Comparison of ENCODE assay signal across 26 cellular contexts in the genomic region with DNA sequence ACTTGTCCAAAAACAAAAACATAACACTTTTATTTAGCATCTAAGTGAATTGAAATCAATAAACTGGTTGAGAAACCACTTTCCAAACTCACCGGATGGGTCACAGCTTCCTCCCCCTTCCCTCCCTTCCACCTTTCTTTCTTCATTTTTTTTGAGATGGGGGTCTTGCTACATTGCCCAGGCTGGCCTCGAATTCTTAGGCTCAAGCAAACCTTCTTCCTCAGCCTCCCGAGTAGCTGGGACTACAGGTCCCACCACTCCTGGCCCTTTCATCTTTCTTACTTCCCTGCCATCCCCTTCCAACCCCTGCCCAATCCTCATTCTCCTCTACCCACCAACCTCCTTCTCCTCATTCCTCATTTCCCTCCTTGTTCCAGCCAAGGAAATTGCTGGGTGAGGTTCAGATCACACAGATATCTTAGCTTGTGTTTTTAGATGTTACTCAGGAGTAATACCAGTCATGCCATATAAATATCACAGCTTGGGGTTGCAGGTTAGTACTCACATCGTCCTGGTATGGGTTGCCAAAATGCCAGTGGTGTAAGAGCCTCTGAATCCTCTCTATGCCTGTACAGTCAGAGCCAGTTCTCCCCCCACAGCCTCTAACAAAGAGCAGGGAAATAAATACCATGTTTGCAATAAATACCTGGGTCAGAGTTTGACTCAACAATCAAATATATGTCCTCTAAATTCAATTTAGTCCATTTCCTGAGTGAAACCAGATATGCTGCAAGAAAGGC.
DNase-seq lines count a peak whose midpoint lies in the region; ATAC-seq and TF ChIP-seq lines count a peak whose summit lies in the region.
"Had no signal": no experiment of that assay in that cellular context is flagged by ENCODE, and none has a peak within 500 bp of the region (broad histone marks: within the 10 kb centered on the region; RNA-seq: fewer than 3 reads in every experiment).

No MANE protein-coding gene starts in this region.

- no peak overlapping the region for H3K4me3 ChIP-seq in PC-3 (ENCODE audit: low read length)
- H3K4me3 ChIP-seq in sigmoid colon, result no peak overlapping the region
- H3K4me3 ChIP-seq: mucosa of descending colon, ovary, right atrium auricular region, tibial artery had no signal

- peak; percentile 19 for DNase-seq in ELR (ENCODE audit: low read depth)
- peak; percentile 87 for DNase-seq in PC-3
- DNase-seq in sigmoid colon, result no peak
- DNase-seq in LoVo (ENCODE audit: low spot score), result no peak
- DNase-seq in stimulated activated CD4-positive, alpha-beta T cell treated with anti-CD3 and anti-CD28 coated beads, Interleukin-1b, Interleukin-23, amount 100 ng/mL, for 48 hours, result no peak
- DNase-seq: activated CD4-positive, alpha-beta T cell treated with anti-CD3 and anti-CD28 coated beads for 36 hours; activated CD8-positive, alpha-beta T cell treated with anti-CD3 and anti-CD28 coated beads, Interleukin-2, amount 10 ng/mL, durations not matched to agents 7 days and 5 days; activated naive CD4-positive, alpha-beta T cell treated with anti-CD3 and anti-CD28 coated beads, Interleukin-2, amount 10 ng/mL, durations not matched to agents 7 days and 5 days; amniotic stem cell; DND-41; effector CD8-positive, alpha-beta T cell; immature natural killer cell; left colon; mucosa of descending colon; ovary; SHP77; stimulated activated CD4-positive, alpha-beta T cell treated with anti-CD3 and anti-CD28 coated beads, Interleukin-2, amount 100 ng/mL, for 48 hours; SW 1271; tibial artery had no signal

- H3K9me3 Mint-ChIP-seq in dendritic cell treated with granulocyte-macrophage colony-stimulating factor and Interleukin-4, amounts not matched to agents 40 ng/mL and 50 ng/mL, for 4 days, result peaks cover 9% of the 10 kb centered on the region
- H3K9me3 Mint-ChIP-seq: activated naive CD4-positive, alpha-beta T cell treated with anti-CD3 and anti-CD28 coated beads, Interleukin-2, amount 10 ng/mL, durations not matched to agents 7 days and 5 days; immature natural killer cell had no signal

- H3K27me3 Mint-ChIP-seq in dendritic cell treated with granulocyte-macrophage colony-stimulating factor and Interleukin-4, amounts not matched to agents 40 ng/mL and 50 ng/mL, for 4 days, result peaks cover 14% of the 10 kb centered on the region

- H3K4me1 ChIP-seq in PC-3 (ENCODE audit: insufficient read depth, low read length), result peaks cover 17% of the 10 kb centered on the region
- H3K4me1 ChIP-seq in sigmoid colon, result peaks cover 0 to 44% (median 31%) of the 10 kb centered on the region in 4 donors
- H3K4me1 ChIP-seq: right atrium auricular region, tibial artery had no signal

- no peak for TF ChIP-seq EP300 in sigmoid colon (IDR thresholded peaks at IDR 0.05)

- no peak for TF ChIP-seq POLR2A in sigmoid colon (IDR thresholded peaks at IDR 0.05)

- H3K9me2 ChIP-seq in PC-3 (replicated peaks; ENCODE audit: low read length), result no peaks in the 10 kb centered on the region

- no TSS peak for BruUV-seq in PC-3 (replicated peaks; lab: Mats Ljungman, UMichigan)

- POLR2A ChIA-PET in PC-3 (lab: Charles Lee; ENCODE audit: unreplicated experiment), result no interaction called here

- H4K20me1 ChIP-seq in PC-3 (ENCODE audit: low read length), result no peaks in the 10 kb centered on the region

- intact Hi-C loops in PC-3 (cut with micrococcal nuclease), result no loop called here
- intact Hi-C loops in dendritic cell treated with granulocyte-macrophage colony-stimulating factor and Interleukin-4, amounts not matched to agents 40 ng/mL and 50 ng/mL, for 4 days (cut with micrococcal nuclease), result no loop called here
- intact Hi-C loops in sigmoid colon (cut with DNase I), result no loop called here

- no peak overlapping the region for H3K4me3 Mint-ChIP-seq in dendritic cell treated with granulocyte-macrophage colony-stimulating factor and Interleukin-4, amounts not matched to agents 40 ng/mL and 50 ng/mL, for 4 days
- H3K4me3 Mint-ChIP-seq: activated CD4-positive, alpha-beta T cell treated with anti-CD3 and anti-CD28 coated beads for 36 hours; activated CD8-positive, alpha-beta T cell treated with anti-CD3 and anti-CD28 coated beads, Interleukin-2, amount 10 ng/mL, durations not matched to agents 7 days and 5 days; activated naive CD4-positive, alpha-beta T cell treated with anti-CD3 and anti-CD28 coated beads, Interleukin-2, amount 10 ng/mL, durations not matched to agents 7 days and 5 days; activated T-helper 17 cell treated with anti-CD3 and anti-CD28 coated beads, Interleukin-2, amount 50 U/mL, for 72 hours; CD14-positive monocyte; immature natural killer cell; nephron had no signal

- H3K27ac Mint-ChIP-seq in dendritic cell treated with granulocyte-macrophage colony-stimulating factor and Interleukin-4, amounts not matched to agents 40 ng/mL and 50 ng/mL, for 4 days, result peak overlapping the region; percentile 4
- H3K27ac Mint-ChIP-seq: activated CD4-positive, alpha-beta T cell treated with anti-CD3 and anti-CD28 coated beads for 36 hours; activated CD8-positive, alpha-beta T cell treated with anti-CD3 and anti-CD28 coated beads, Interleukin-2, amount 10 ng/mL, durations not matched to agents 7 days and 5 days; activated naive CD4-positive, alpha-beta T cell treated with anti-CD3 and anti-CD28 coated beads, Interleukin-2, amount 10 ng/mL, durations not matched to agents 7 days and 5 days; activated T-helper 17 cell treated with anti-CD3 and anti-CD28 coated beads, Interleukin-2, amount 50 U/mL, for 72 hours; CD14-positive monocyte; immature natural killer cell; nephron had no signal

- H3K9me3 ChIP-seq in PC-3 (ENCODE audit: low read length) (no peaks in the 10 kb centered on the region), sigmoid colon (peaks cover 0 to 2% (median 0%) of the 10 kb centered on the region in 4 donors)
- H3K9me3 ChIP-seq: mucosa of descending colon, ovary had no signal

- H3K4me1 Mint-ChIP-seq in dendritic cell treated with granulocyte-macrophage colony-stimulating factor and Interleukin-4, amounts not matched to agents 40 ng/mL and 50 ng/mL, for 4 days (ENCODE audit: low read depth), result peaks cover 48% of the 10 kb centered on the region
- H3K4me1 Mint-ChIP-seq: activated CD4-positive, alpha-beta T cell treated with anti-CD3 and anti-CD28 coated beads for 36 hours; activated naive CD4-positive, alpha-beta T cell treated with anti-CD3 and anti-CD28 coated beads, Interleukin-2, amount 10 ng/mL, durations not matched to agents 7 days and 5 days; activated T-helper 17 cell treated with anti-CD3 and anti-CD28 coated beads, Interleukin-2, amount 50 U/mL, for 72 hours; immature natural killer cell; nephron had no signal

- no peaks in the 10 kb centered on the region for H3K79me2 ChIP-seq in PC-3 (ENCODE audit: low read length)

- no peak for TF ChIP-seq CTCF in PC-3 (conservative IDR thresholded peaks at IDR 0.05; ENCODE audit: low read depth, low read length)
- no peak for TF ChIP-seq CTCF in sigmoid colon (IDR thresholded peaks at IDR 0.05)

- no peak overlapping the region for H3K9ac ChIP-seq in PC-3 (ENCODE audit: low read length)

- peak overlapping the region; percentile 50 for H3K4me2 ChIP-seq in PC-3 (ENCODE audit: low read length)

- H3F3A ChIP-seq in PC-3 (ENCODE audit: low read length, unreplicated experiment), result no peaks in the 10 kb centered on the region

- no peaks in the 10 kb centered on the region for H3K36me3 Mint-ChIP-seq in dendritic cell treated with granulocyte-macrophage colony-stimulating factor and Interleukin-4, amounts not matched to agents 40 ng/mL and 50 ng/mL, for 4 days (ENCODE audit: low read depth)
- H3K36me3 Mint-ChIP-seq: activated naive CD4-positive, alpha-beta T cell treated with anti-CD3 and anti-CD28 coated beads, Interleukin-2, amount 10 ng/mL, durations not matched to agents 7 days and 5 days; CD14-positive monocyte; immature natural killer cell had no signal

- CTCF ChIA-PET in PC-3 (lab: Charles Lee), result interaction anchor here (0.6 kb wide), 1 partner anchor 262 kb away, joined by 3 read pairs; no protein-coding TSS in a partner anchor

- peak overlapping the region; percentile 64 for H2AFZ ChIP-seq in PC-3 (ENCODE audit: low read length)

- ATAC-seq in PC-3 (peak; percentile 97), GM21423 (IDR thresholded peaks at IDR 0.05; ENCODE audit: unreplicated experiment) (no peak)
- ATAC-seq: activated CD4-positive, alpha-beta T cell treated with anti-CD3 and anti-CD28 coated beads for 36 hours; activated CD8-positive, alpha-beta T cell treated with anti-CD3 and anti-CD28 coated beads, Interleukin-2, amount 10 ng/mL, durations not matched to agents 7 days and 5 days; activated T-helper 17 cell treated with anti-CD3 and anti-CD28 coated beads, Interleukin-2, amount 50 U/mL, for 72 hours; left colon; mucosa of descending colon; Panc1 had no signal

- no peaks in the 10 kb centered on the region for H3K36me3 ChIP-seq in PC-3 (ENCODE audit: low read depth, low read length)
- no peaks in the 10 kb centered on the region for H3K36me3 ChIP-seq in sigmoid colon
- H3K36me3 ChIP-seq: ovary, right atrium auricular region, tibial artery had no signal

- 54 to 64% methylated on average over 4 of the region's 4 CpGs for WGBS in sigmoid colon, 2 donors

- H3K27me3 ChIP-seq in PC-3 (ENCODE audit: low read length), result no peaks in the 10 kb centered on the region
- no peaks in the 10 kb centered on the region for H3K27me3 ChIP-seq in sigmoid colon
- H3K27me3 ChIP-seq: ovary, right atrium auricular region, tibial artery had no signal

- H3K27ac ChIP-seq in PC-3 (ENCODE audit: low read length), result peak overlapping the region; percentile 51
- H3K27ac ChIP-seq in sigmoid colon, result peak overlapping the region in 3 of 4 donors; percentile 78 to 88 (median 85)
- H3K27ac ChIP-seq: ovary, right atrium auricular region, tibial artery had no signal

Comparison
In these comparisons a context has a peak if more than half of its experiments do, and no peak if none do; other contexts are left out.
1. DNase-seq: peak in ELR (single experiment) and PC-3 (single experiment); none in sigmoid colon (single experiment), LoVo (single experiment) and stimulated activated CD4-positive, alpha-beta T cell treated with anti-CD3 and anti-CD28 coated beads, Interleukin-1b, Interleukin-23, amount 100 ng/mL, for 48 hours (single experiment).